ENCODE assay signal across 10 cellular contexts in genomic region chr10:127349737-127350136, GRCh38.
"Had no signal": no experiment of that assay in that cellular context is flagged by ENCODE, and none has a peak within 500 bp of the region (broad histone marks: within the 10 kb centered on the region; RNA-seq: fewer than 3 reads in every experiment).

No MANE protein-coding gene starts in this region.

- H3K4me1 ChIP-seq: esophagus muscularis mucosa, heart right ventricle, right atrium auricular region had no signal

- H3K27me3 ChIP-seq: esophagus muscularis mucosa, heart right ventricle, right atrium auricular region had no signal

- H3K9me3 ChIP-seq: esophagus muscularis mucosa, heart right ventricle, right atrium auricular region had no signal

- H3K27ac ChIP-seq: esophagus muscularis mucosa, heart right ventricle, right atrium auricular region had no signal

- H3K4me3 ChIP-seq: esophagus muscularis mucosa, heart right ventricle, right atrium auricular region had no signal

- DNase-seq: activated T-cell treated with anti-CD3 and anti-CD28 coated beads, Interleukin-2, amount 50 U/mL, for 1 hour; heart right ventricle; kidney; midbrain; naive thymus-derived CD4-positive, alpha-beta T cell; posterior cingulate gyrus; small intestine had no signal

- ATAC-seq: activated CD4-positive, CD25-positive, alpha-beta regulatory T cell treated with anti-CD3 and anti-CD28 coated beads, Interleukin-2, amount 50 U/mL, for 24 hours; heart right ventricle; naive thymus-derived CD4-positive, alpha-beta T cell had no signal
